20 cellular contexts compared by ENCODE assay signal in the genomic region with DNA sequence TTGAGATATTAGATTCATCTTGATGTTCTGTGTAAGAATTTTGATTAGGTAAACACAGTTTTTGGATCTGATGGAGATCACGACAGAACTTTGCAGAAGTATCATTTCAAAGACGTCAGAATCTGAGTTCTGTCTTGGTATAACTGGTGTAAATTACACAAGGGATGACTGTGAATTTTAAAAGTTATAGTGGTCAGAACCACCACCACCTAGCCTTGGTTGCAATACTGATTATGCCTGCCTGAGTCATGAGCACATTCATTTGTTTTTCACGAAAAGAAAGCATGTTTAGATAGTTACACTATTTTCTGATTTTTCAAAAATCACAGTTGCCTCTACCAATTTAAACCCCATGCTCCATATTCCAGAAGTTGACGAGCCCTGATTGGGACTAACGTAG. TPM values are rescaled to one million over a fixed set of nuclear protein-coding genes. Genes with fewer than 3 reads are reported as not detected.
DNase-seq lines count a peak whose midpoint lies in the region; ATAC-seq and TF ChIP-seq lines count a peak whose summit lies in the region.
"Had no signal": no experiment of that assay in that cellular context is flagged by ENCODE, and none has a peak within 500 bp of the region (broad histone marks: within the 10 kb centered on the region; RNA-seq: fewer than 3 reads in every experiment).

No MANE protein-coding gene starts in this region.

- no peak overlapping the region for H3K4me3 ChIP-seq in epithelial cell of esophagus (ENCODE audit: low read length)
- no peak overlapping the region for H3K4me3 ChIP-seq in smooth muscle cell
- no peak overlapping the region for H3K4me3 ChIP-seq in Caco-2 (ENCODE audit: low read depth, low read length)
- H3K4me3 ChIP-seq: mucosa of descending colon, SJCRH30 had no signal

- H2AFZ ChIP-seq in smooth muscle cell (ENCODE audit: low read depth): no peak overlapping the region

- H3K36me3 ChIP-seq in smooth muscle cell (ENCODE audit: low read depth): peaks cover 21% of the 10 kb centered on the region
- no peaks in the 10 kb centered on the region for H3K36me3 ChIP-seq in Caco-2 (ENCODE audit: control insufficient read depth, insufficient read depth, low read length)

- no peaks in the 10 kb centered on the region for H3K9me3 Mint-ChIP-seq in activated T-cell treated with anti-CD3 and anti-CD28 coated beads, Interleukin-2, amount 50 U/mL, for 24 hours
- no peaks in the 10 kb centered on the region for H3K9me3 Mint-ChIP-seq in Caco-2 (ENCODE audit: unreplicated experiment)
- H3K9me3 Mint-ChIP-seq: activated naive CD8-positive, alpha-beta T cell treated with anti-CD3 and anti-CD28 coated beads for 36 hours; activated T-cell treated with anti-CD3 and anti-CD28 coated beads, Interleukin-2, amount 50 U/mL, for 4 hours; central memory CD8-positive, alpha-beta T cell; effector memory CD8-positive, alpha-beta T cell; stimulated activated naive CD8-positive, alpha-beta T cell treated with anti-CD3 and anti-CD28 coated beads, Interleukin-15, amount 100 ng/mL, for 72 hours; T-helper 2 cell treated with Interferon-gamma antibody and Interleukin-4, amounts not matched to agents 5 μg/mL and 100 μg/mL, for 36 hours had no signal

- H4K20me1 ChIP-seq in smooth muscle cell (ENCODE audit: low read depth): peaks cover 89% of the 10 kb centered on the region

- WGBS in smooth muscle cell (ENCODE audit: low lambda C conversion rate): 94% methylated on average over 5 of the region's 5 CpGs

- ATAC-seq in GM19023 (IDR thresholded peaks at IDR 0.05; ENCODE audit: unreplicated experiment): no peak
- ATAC-seq: effector memory CD8-positive, alpha-beta T cell; mucosa of descending colon; stimulated activated naive CD8-positive, alpha-beta T cell treated with anti-CD3 and anti-CD28 coated beads, Interleukin-15, amount 100 ng/mL, for 72 hours had no signal

- H3K4me1 ChIP-seq in smooth muscle cell (ENCODE audit: low read depth) (no peaks in the 10 kb centered on the region), Caco-2 (no peaks in the 10 kb centered on the region)
- H3K4me1 ChIP-seq: SJCRH30 had no signal

- H3F3A ChIP-seq in smooth muscle cell (ENCODE audit: low read depth): peaks cover 6% of the 10 kb centered on the region

- peaks cover 50% of the 10 kb centered on the region for H3K4me1 Mint-ChIP-seq in activated T-cell treated with anti-CD3 and anti-CD28 coated beads, Interleukin-2, amount 50 U/mL, for 24 hours (ENCODE audit: low read depth)
- H3K4me1 Mint-ChIP-seq in Caco-2 (ENCODE audit: low read depth, unreplicated experiment): peaks cover 33% of the 10 kb centered on the region

- POLR2A ChIA-PET in Caco-2 (lab: Charles Lee): no interaction called here

- intact Hi-C loops in Caco-2 (cut with micrococcal nuclease; ENCODE audit: unreplicated experiment): no loop called here

- no peak for DNase-seq in activated T-cell treated with anti-CD3 and anti-CD28 coated beads, Interleukin-2, amount 50 U/mL, for 24 hours
- no peak for DNase-seq in activated T-cell treated with anti-CD3 and anti-CD28 coated beads, Interleukin-2, amount 50 U/mL, for 1 hour
- DNase-seq in M059J (ENCODE audit: low read depth): peak; percentile 21
- DNase-seq in epithelial cell of esophagus (ENCODE audit: low read depth): peak; percentile 31
- DNase-seq in smooth muscle cell (lab: John Stamatoyannopoulos, UW; ENCODE audit: unreplicated experiment): no peak
- DNase-seq in Caco-2: no peak
- DNase-seq in NCI-H1694 treated with DMSO at 0.1 percent for 48 hours (lab: John Stamatoyannopoulos, UW): no peak
- DNase-seq: activated CD4-positive, alpha-beta T cell treated with anti-CD3 and anti-CD28 coated beads for 48 hours; activated naive CD8-positive, alpha-beta T cell treated with anti-CD3 and anti-CD28 coated beads for 36 hours; activated T-cell treated with anti-CD3 and anti-CD28 coated beads, Interleukin-2, amount 50 U/mL, for 4 hours; effector memory CD8-positive, alpha-beta T cell; GF-D8; mucosa of descending colon; NCI-H1105 treated with DMSO at 0.1 percent for 48 hours; NCI-H69; SJCRH30; stimulated activated naive CD8-positive, alpha-beta T cell treated with anti-CD3 and anti-CD28 coated beads, Interleukin-15, amount 100 ng/mL, for 72 hours had no signal

- H3K27me3 Mint-ChIP-seq in activated T-cell treated with anti-CD3 and anti-CD28 coated beads, Interleukin-2, amount 50 U/mL, for 24 hours: no peaks in the 10 kb centered on the region
- H3K27me3 Mint-ChIP-seq in Caco-2 (ENCODE audit: insufficient read depth, unreplicated experiment): no peaks in the 10 kb centered on the region
- H3K27me3 Mint-ChIP-seq: activated naive CD8-positive, alpha-beta T cell treated with anti-CD3 and anti-CD28 coated beads for 36 hours; central memory CD8-positive, alpha-beta T cell; effector memory CD8-positive, alpha-beta T cell; stimulated activated naive CD8-positive, alpha-beta T cell treated with anti-CD3 and anti-CD28 coated beads, Interleukin-15, amount 100 ng/mL, for 72 hours had no signal

- H3K27ac ChIP-seq in smooth muscle cell (ENCODE audit: low read depth): peak overlapping the region; percentile 30
- H3K27ac ChIP-seq: SJCRH30 had no signal

- H3K4me2 ChIP-seq in smooth muscle cell: no peak overlapping the region

- no peaks in the 10 kb centered on the region for H3K27me3 ChIP-seq in smooth muscle cell (ENCODE audit: low read depth)
- H3K27me3 ChIP-seq in Caco-2 (replicated peaks; ENCODE audit: control insufficient read depth, insufficient read depth, low read length): no peaks in the 10 kb centered on the region
- H3K27me3 ChIP-seq: SJCRH30 had no signal

- no peaks in the 10 kb centered on the region for H3K9me3 ChIP-seq in smooth muscle cell (replicated peaks; ENCODE audit: low read depth)
- H3K9me3 ChIP-seq in Caco-2: no peaks in the 10 kb centered on the region
- H3K9me3 ChIP-seq: mucosa of descending colon, SJCRH30 had no signal

- TF ChIP-seq CTCF in epithelial cell of esophagus (IDR thresholded peaks at IDR 0.05; ENCODE audit: insufficient read depth, low read depth, low read length, missing control alignments): no peak
- TF ChIP-seq CTCF in smooth muscle cell (IDR thresholded peaks at IDR 0.05; ENCODE audit: borderline replicate concordance, insufficient read depth, poor library complexity, severe bottlenecking): no peak
- no peak for TF ChIP-seq CTCF in Caco-2 (IDR thresholded peaks at IDR 0.05; ENCODE audit: insufficient read depth in 1 of 2, low read depth in 1 of 2, low read length in 1 of 2, severe bottlenecking in 1 of 2, unreplicated experiment in 1 of 2)

- no peak overlapping the region for H3K9ac ChIP-seq in smooth muscle cell (ENCODE audit: low read depth)

- H3K79me2 ChIP-seq in smooth muscle cell (ENCODE audit: low read depth): peaks cover 85% of the 10 kb centered on the region

- no TSS peak for BruUV-seq in Caco-2 (replicated peaks; lab: Mats Ljungman, UMichigan)

- H3K27ac Mint-ChIP-seq in activated T-cell treated with anti-CD3 and anti-CD28 coated beads, Interleukin-2, amount 50 U/mL, for 24 hours: peak overlapping the region; percentile 62
- no peak overlapping the region for H3K27ac Mint-ChIP-seq in Caco-2 (ENCODE audit: unreplicated experiment)
- H3K27ac Mint-ChIP-seq: stimulated activated naive CD8-positive, alpha-beta T cell treated with anti-CD3 and anti-CD28 coated beads, Interleukin-15, amount 100 ng/mL, for 72 hours; T-helper 2 cell treated with Interferon-gamma antibody and Interleukin-4, amounts not matched to agents 5 μg/mL and 100 μg/mL, for 36 hours had no signal

- H3K4me3 Mint-ChIP-seq in activated T-cell treated with anti-CD3 and anti-CD28 coated beads, Interleukin-2, amount 50 U/mL, for 24 hours: no peak overlapping the region
- no peak overlapping the region for H3K4me3 Mint-ChIP-seq in Caco-2 (ENCODE audit: unreplicated experiment)
- H3K4me3 Mint-ChIP-seq: activated naive CD8-positive, alpha-beta T cell treated with anti-CD3 and anti-CD28 coated beads for 36 hours; activated T-cell treated with anti-CD3 and anti-CD28 coated beads, Interleukin-2, amount 50 U/mL, for 4 hours; central memory CD8-positive, alpha-beta T cell; effector memory CD8-positive, alpha-beta T cell; stimulated activated naive CD8-positive, alpha-beta T cell treated with anti-CD3 and anti-CD28 coated beads, Interleukin-15, amount 100 ng/mL, for 72 hours; T-helper 2 cell treated with Interferon-gamma antibody and Interleukin-4, amounts not matched to agents 5 μg/mL and 100 μg/mL, for 36 hours had no signal

- CTCF ChIA-PET in Caco-2 (lab: Charles Lee): no interaction called here

- peaks cover 79% of the 10 kb centered on the region for H3K36me3 Mint-ChIP-seq in activated T-cell treated with anti-CD3 and anti-CD28 coated beads, Interleukin-2, amount 50 U/mL, for 24 hours (ENCODE audit: low read depth)
- H3K36me3 Mint-ChIP-seq in Caco-2 (ENCODE audit: insufficient read depth, unreplicated experiment): peaks cover 19% of the 10 kb centered on the region

RNA-seq across cellular contexts. Expression of a gene that starts 54.8 kb away (rescaled TPM):
- total RNA-seq in M059J (2014; rRNA removed; shearing (Covaris generic)): 31.3 and 96.7 TPM in 2 replicates
- total RNA-seq in smooth muscle cell: 52.9 and 128 TPM in 2 replicates
- 17.1 and 31.5 TPM in 2 replicates for polyA plus RNA-seq in smooth muscle cell
- 33.6 and 36.1 TPM in 2 replicates for total RNA-seq in Caco-2 (2022)

Comparison
In these comparisons a context has a peak if more than half of its experiments do, and no peak if none do; other contexts are left out.
1. DNase-seq: peak in M059J (single experiment) and epithelial cell of esophagus (single experiment); none in activated T-cell treated with anti-CD3 and anti-CD28 coated beads, Interleukin-2, amount 50 U/mL, for 24 hours (single experiment), activated T-cell treated with anti-CD3 and anti-CD28 coated beads, Interleukin-2, amount 50 U/mL, for 1 hour (single experiment), smooth muscle cell (single experiment), Caco-2 (0 of 2) and NCI-H1694 treated with DMSO at 0.1 percent for 48 hours (single experiment).